ENCODE assay signal across 8 cellular contexts in the genomic region with DNA sequence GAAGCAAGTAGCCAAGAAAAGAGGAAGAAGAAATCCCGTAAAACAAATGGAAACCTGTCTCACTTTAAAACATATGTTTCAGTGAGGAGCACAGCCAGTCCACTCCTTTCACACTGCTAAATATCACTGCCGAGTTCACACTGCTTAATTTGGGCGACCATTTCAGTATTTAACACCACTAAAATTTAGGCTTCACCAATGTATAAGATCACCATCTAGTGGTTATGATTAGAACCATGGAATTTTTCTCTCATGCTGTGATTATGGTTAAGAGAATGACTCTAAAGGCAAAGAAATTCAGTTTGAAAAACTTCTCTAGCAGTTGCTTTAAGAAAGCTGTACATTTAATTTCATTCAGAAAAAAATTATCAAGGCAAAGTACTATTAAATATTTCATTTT. TPM values are rescaled to one million over a fixed set of nuclear protein-coding genes. Genes with fewer than 3 reads are reported as not detected.
DNase-seq lines count a peak whose midpoint lies in the region; ATAC-seq, FAIRE-seq and TF ChIP-seq lines count a peak whose summit lies in the region.

No MANE protein-coding gene starts in this region.

- in situ Hi-C loops in GM12878 (cut with MboI): loop anchor here (5.0 kb wide), 1 partner anchor 150 kb away; no protein-coding TSS in a partner anchor

- H3K27me3 ChIP-seq in GM12878 (replicated peaks in 1 of 2; ENCODE audit: control insufficient read depth in 2 of 2, insufficient read depth in 2 of 2, low read length in 1 of 2) (no peaks in the 10 kb centered on the region), tibial nerve (no peaks in the 10 kb centered on the region)

- TF ChIP-seq RAD21 in GM12878 (IDR thresholded peaks at IDR 0.05; ENCODE audit: insufficient read depth, low read depth, low read length): peak; percentile 64

- DNase-seq in CD1c-positive myeloid dendritic cell (ENCODE audit: extremely low spot score) (peak; percentile 45), NB4 (ENCODE audit: low read depth) (peak; percentile 53), GM12878 (ENCODE audit: low read depth, low spot score) (no peak), tibial nerve (ENCODE audit: low spot score in 2 of 2) (no peak)
- no peak for DNase-seq in activated CD8-positive, alpha-beta memory T cell treated with anti-CD3 and anti-CD28 coated beads for 24 hours

- no peaks in the 10 kb centered on the region; a peak in 1 of 4 replicates for H3K36me3 ChIP-seq in GM12878 (ENCODE audit: control insufficient read depth in 2 of 2, insufficient read depth in 2 of 2, low read length in 1 of 2)
- peaks cover 0 to 6% (median 0%) of the 10 kb centered on the region in 3 donors for H3K36me3 ChIP-seq in tibial nerve

- no peaks in the 10 kb centered on the region for H4K20me1 ChIP-seq in GM12878 (ENCODE audit: control insufficient read depth, insufficient read depth)

- TF ChIP-seq EP300 in GM12878 (IDR thresholded peaks at IDR 0.05; ENCODE audit: borderline replicate concordance in 1 of 2, control insufficient read depth in 1 of 2, low read depth in 2 of 2, low read length in 2 of 2) (no peak), tibial nerve (IDR thresholded peaks at IDR 0.05) (no peak)

- no peak overlapping the region for H3K4me2 ChIP-seq in GM12878 (ENCODE audit: control insufficient read depth, insufficient read depth)

- intact Hi-C loops in GM12878 (cut with micrococcal nuclease; ENCODE audit: unreplicated experiment): loop anchor here (1.0 to 5.0 kb wide), 3 partner anchors 110 to 335 kb away; no protein-coding TSS in a partner anchor

- H3K27ac ChIP-seq in GM12878 (ENCODE audit: control insufficient read depth, insufficient read depth) (0 out of 2 replicates have a peak overlapping the region, but pooled peaks have one; percentile 1), tibial nerve (no peak overlapping the region)

- CTCF ChIA-PET in GM12878 (lab: Yijun Ruan, JAX): interaction anchor here (0.8 to 4.9 kb wide), 45 partner anchors 8 to 870 kb away, joined by 3 to 58 read pairs (median 5); partner anchors contain the start of genes NEK10 and SLC4A7

- ATAC-seq in GM18499 (IDR thresholded peaks at IDR 0.05; ENCODE audit: insufficient read depth, unreplicated experiment) (peak; percentile 82), HG02642 (IDR thresholded peaks at IDR 0.05; ENCODE audit: poor library complexity, unreplicated experiment) (peak; percentile 86), GM12878 (peak; percentile 92)

- RAD21 ChIA-PET in GM12878 (lab: Charles Lee; ENCODE audit: unreplicated experiment): interaction anchor here (0.7 to 4.2 kb wide), 21 partner anchors 10 to 333 kb away, joined by 3 to 31 read pairs (median 5); partner anchors contain the start of gene SLC4A7

- SMC1A ChIA-PET in GM12878 (lab: Charles Lee; ENCODE audit: uncharacterized antibody, unreplicated experiment): interaction anchor here (0.8 to 4.5 kb wide), 36 partner anchors 10 to 219 kb away, joined by 3 to 36 read pairs (median 6); partner anchors contain the start of genes NEK10 and SLC4A7

- H2AFZ ChIP-seq in GM12878 (ENCODE audit: control insufficient read depth, low read depth, low read length): peak overlapping the region; percentile 69; the same call in 1 of the 2 replicates

- H3K9me3 ChIP-seq in GM12878 (replicated peaks; ENCODE audit: control insufficient read depth, insufficient read depth, low read length) (peaks cover 7% of the 10 kb centered on the region; the same call in 2 of the 3 replicates), tibial nerve (no peaks in the 10 kb centered on the region)

- FAIRE-seq in GM12878 (lab: Jason Lieb, UNC): peak; percentile 86
- FAIRE-seq in islet of Langerhans (lab: Jason Lieb, UNC): peak; percentile 97

- WGBS in GM12878 (ENCODE audit: insufficient coverage, insufficient replicate concordance, low lambda C conversion rate, missing lambda C conversion rate): 12% methylated on average over 3 of the region's 3 CpGs
- WGBS in tibial nerve, 2 donors: 14 to 20% methylated on average over 3 of the region's 3 CpGs

- TF ChIP-seq POLR2A in NB4 (IDR thresholded peaks at IDR 0.05; ENCODE audit: extremely low read depth, insufficient read length): no peak
- TF ChIP-seq POLR2A in GM12878 (IDR thresholded peaks at IDR 0.05; ENCODE audit: low read depth, low read length): no peak
- TF ChIP-seq POLR2A in tibial nerve (IDR thresholded peaks at IDR 0.05): no peak

- no peak overlapping the region for H3K9ac ChIP-seq in GM12878 (ENCODE audit: control insufficient read depth, insufficient read depth, low read length)

- TF ChIP-seq CTCF in NB4 (IDR thresholded peaks at IDR 0.05; ENCODE audit: low read depth, low read length) (no peak), GM12878 (IDR thresholded peaks at IDR 0.05 in 2 of 3, conservative IDR thresholded peaks at IDR 0.05 in 1 of 3; ENCODE audit: control insufficient read depth in 2 of 3, extremely low read depth in 1 of 3, insufficient read depth in 1 of 3, low read depth in 3 of 3, low read length in 3 of 3) (peak; percentile 41 to 66 (median 52); a peak in 5 of 6 replicates), tibial nerve (IDR thresholded peaks at IDR 0.05) (peak; percentile 43 to 54 (median 50))

- BruUV-seq in GM12878 (replicated peaks; lab: Mats Ljungman, UMichigan): no TSS peak

- no peaks in the 10 kb centered on the region for H3K4me1 ChIP-seq in GM12878 (ENCODE audit: control insufficient read depth, insufficient read depth, low read length)
- peaks cover 0 to 18% (median 3%) of the 10 kb centered on the region in 4 donors for H3K4me1 ChIP-seq in tibial nerve

- H3K4me3 ChIP-seq in NB4 (ENCODE audit: low read depth, low read length) (no peak overlapping the region), GM12878 (no peak overlapping the region), tibial nerve (no peak overlapping the region)

- POLR2A ChIA-PET in GM12878 (lab: Charles Lee): interaction anchor here (0.7 to 1.0 kb wide), 3 partner anchors 9 to 12 kb away, joined by 3 to 4 read pairs (median 4); no protein-coding TSS in a partner anchor

- peaks cover 33% of the 10 kb centered on the region for H3K79me2 ChIP-seq in GM12878 (ENCODE audit: control insufficient read depth, insufficient read depth, low read length)

TF ChIP-seq in GM12878, 131 proteins besides CTCF, POLR2A, EP300 and RAD21:
- peak; percentile 64 for TF ChIP-seq SMARCA5 (IDR thresholded peaks at IDR 0.05)
- no peak for TF ChIP-seq TAF1 (IDR thresholded peaks at IDR 0.05; ENCODE audit: borderline replicate concordance, low read depth, low read length)
- TF ChIP-seq SMC3 (IDR thresholded peaks at IDR 0.05; ENCODE audit: borderline replicate concordance, low read length): peak; percentile 44; the same call in 1 of the 2 replicates
- TF ChIP-seq, protein P1, sequence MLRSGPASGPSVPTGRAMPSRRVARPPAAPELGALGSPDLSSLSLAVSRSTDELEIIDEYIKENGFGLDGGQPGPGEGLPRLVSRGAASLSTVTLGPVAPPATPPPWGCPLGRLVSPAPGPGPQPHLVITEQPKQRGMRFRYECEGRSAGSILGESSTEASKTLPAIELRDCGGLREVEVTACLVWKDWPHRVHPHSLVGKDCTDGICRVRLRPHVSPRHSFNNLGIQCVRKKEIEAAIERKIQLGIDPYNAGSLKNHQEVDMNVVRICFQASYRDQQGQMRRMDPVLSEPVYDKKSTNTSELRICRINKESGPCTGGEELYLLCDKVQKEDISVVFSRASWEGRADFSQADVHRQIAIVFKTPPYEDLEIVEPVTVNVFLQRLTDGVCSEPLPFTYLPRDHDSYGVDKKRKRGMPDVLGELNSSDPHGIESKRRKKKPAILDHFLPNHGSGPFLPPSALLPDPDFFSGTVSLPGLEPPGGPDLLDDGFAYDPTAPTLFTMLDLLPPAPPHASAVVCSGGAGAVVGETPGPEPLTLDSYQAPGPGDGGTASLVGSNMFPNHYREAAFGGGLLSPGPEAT (IDR thresholded peaks at IDR 0.05; ENCODE audit: low read depth): 0 out of 2 replicates have a peak, but pooled peaks have one; percentile 37

RNA-seq across cellular contexts. Expression of gene SLC4A7, which starts 16.6 kb away (rescaled TPM):
- 219 and 224 TPM in 2 replicates for total RNA-seq in GM12878 (2013; cell fraction: nucleolus; rRNA removed)
- total RNA-seq in GM12878 (2014; rRNA removed) (28.5 and 34.2 TPM in 2 replicates), GM12878 (2014; rRNA removed; fragmentation: Illumina TruSeq; extraction: Trizol) (41.4 and 47.0 TPM in 2 replicates), GM12878 (2021) (29.6 and 30.6 TPM in 2 replicates), tibial nerve (10 to 100 TPM; 29.9 to 44.7 (median 40.3) TPM)
- polyA plus RNA-seq in GM12878 (2011; ENCODE audit: low read depth): 4.6 TPM
- polyA plus RNA-seq in GM12878 (2011; rRNA removed) (27.3 and 44.7 TPM in 2 replicates), GM12878 (2014; fragmentation: Illumina TruSeq; extraction: Trizol) (20.2 and 20.7 TPM in 2 replicates), GM12878 (2014; fragmentation: Nextera tagmentation; extraction: Ambion mirVana) (1 to 10 TPM; 4.4 to 8.6 TPM), GM12878 (2014; rRNA removed) (14.7 TPM in 2 replicates), GM12878 (2016; fragmentation: Nextera tagmentation; extraction: Ambion mirVana) (10 to 100 TPM; 14.8 to 15.8 TPM)
- polyA plus RNA-seq in GM12878 (2011; cell fraction: cytosol; rRNA removed): 9.5 and 10.6 TPM in 2 replicates
- polyA plus RNA-seq in GM12878 (2011; cell fraction: nucleus; rRNA removed): 23.9 and 29.7 TPM in 2 replicates
- polyA plus RNA-seq in GM12878 (2012): 5.8 and 10.2 TPM in 2 replicates
- polyA minus RNA-seq in GM12878 (2011; rRNA and poly(A)+ RNA removed): 50.1 and 61.6 TPM in 2 replicates
- polyA minus RNA-seq in GM12878 (2011; cell fraction: cytosol; rRNA and poly(A)+ RNA removed): 28.6 and 37.2 TPM in 2 replicates
- 34.3 and 58.8 TPM in 2 replicates for polyA minus RNA-seq in GM12878 (2011; cell fraction: nucleus; rRNA and poly(A)+ RNA removed)

Comparison
In these comparisons a context has a peak if more than half of its experiments do, and no peak if none do; other contexts are left out.
1. DNase-seq: peak in CD1c-positive myeloid dendritic cell (single experiment) and NB4 (single experiment); none in GM12878 (single experiment), tibial nerve (0 of 2) and activated CD8-positive, alpha-beta memory T cell treated with anti-CD3 and anti-CD28 coated beads for 24 hours (single experiment).
2. Peak in every context shown above with its lines, with median percentiles within 50 percentile points of each other: ATAC-seq.